In genomic region chr3:143897558-143898305, GRCh38 we compare ENCODE assay signal across 1 cellular context.
TF ChIP-seq lines count a peak whose summit lies in the region.

No MANE protein-coding gene starts in this region.

TF ChIP-seq in HepG2, 621 proteins besides CTCF, POLR2A, EP300 and RAD21 (continued from another document):
- TF ChIP-seq CCAR2 (optimal IDR thresholded peaks at IDR 0.05; ENCODE audit: low read depth, low read length) (no peak), ZNF83 (CRISPR knock-in tag; IDR thresholded peaks at IDR 0.05; ENCODE audit: borderline replicate concordance) (no peak), ESRRA (CRISPR knock-in tag; IDR thresholded peaks at IDR 0.05; ENCODE audit: low read depth) (no peak), ZNF446 (CRISPR knock-in tag; IDR thresholded peaks at IDR 0.05) (no peak), POLR2AphosphoS2 (IDR thresholded peaks at IDR 0.05; ENCODE audit: low read depth, low read length) (no peak), JUNB (CRISPR knock-in tag; IDR thresholded peaks at IDR 0.05; ENCODE audit: borderline replicate concordance) (no peak), REPIN1 (CRISPR knock-in tag; IDR thresholded peaks at IDR 0.05; ENCODE audit: borderline replicate concordance, low read depth) (no peak), SRF (IDR thresholded peaks at IDR 0.05; ENCODE audit: low read depth, low read length) (no peak), JDP2 (CRISPR knock-in tag; IDR thresholded peaks at IDR 0.05; ENCODE audit: borderline replicate concordance) (no peak), TOE1 (CRISPR knock-in tag; IDR thresholded peaks at IDR 0.05) (no peak), NFYB (CRISPR knock-in tag; IDR thresholded peaks at IDR 0.05) (no peak)
